8 cellular contexts compared by ENCODE assay signal in genomic region chr10:113093188-113094113, GRCh38.
DNase-seq lines count a peak whose midpoint lies in the region; ATAC-seq and TF ChIP-seq lines count a peak whose summit lies in the region.

No MANE protein-coding gene starts in this region.

- H3K9me3 Mint-ChIP-seq in activated naive CD8-positive, alpha-beta T cell treated with anti-CD3 and anti-CD28 coated beads, Interleukin-2, amount 10 ng/mL, durations not matched to agents 7 days and 5 days, result peaks cover 20% of the 10 kb centered on the region

- no peak for TF ChIP-seq POLR2A in upper lobe of left lung (IDR thresholded peaks at IDR 0.05)

- H3K27me3 ChIP-seq in mucosa of rectum (ENCODE audit: control insufficient read depth in 2 of 2, insufficient read depth in 2 of 2, low read length in 2 of 2) (no peaks in the 10 kb centered on the region), upper lobe of left lung (no peaks in the 10 kb centered on the region)

- peaks cover 17% of the 10 kb centered on the region for H3K4me1 Mint-ChIP-seq in activated naive CD8-positive, alpha-beta T cell treated with anti-CD3 and anti-CD28 coated beads, Interleukin-2, amount 10 ng/mL, durations not matched to agents 7 days and 5 days

- peaks cover 21% of the 10 kb centered on the region for H3K36me3 Mint-ChIP-seq in activated naive CD8-positive, alpha-beta T cell treated with anti-CD3 and anti-CD28 coated beads, Interleukin-2, amount 10 ng/mL, durations not matched to agents 7 days and 5 days

- TF ChIP-seq EP300 in upper lobe of left lung (IDR thresholded peaks at IDR 0.05), result no peak

- H3K4me3 Mint-ChIP-seq in activated naive CD8-positive, alpha-beta T cell treated with anti-CD3 and anti-CD28 coated beads, Interleukin-2, amount 10 ng/mL, durations not matched to agents 7 days and 5 days, result peak overlapping the region; percentile 33

- peaks cover 7% of the 10 kb centered on the region for H3K27me3 Mint-ChIP-seq in activated naive CD8-positive, alpha-beta T cell treated with anti-CD3 and anti-CD28 coated beads, Interleukin-2, amount 10 ng/mL, durations not matched to agents 7 days and 5 days

- H3K27ac Mint-ChIP-seq in activated naive CD8-positive, alpha-beta T cell treated with anti-CD3 and anti-CD28 coated beads, Interleukin-2, amount 10 ng/mL, durations not matched to agents 7 days and 5 days, result peak overlapping the region; percentile 67

- DNase-seq in GM12865 (ENCODE audit: low read depth) (peak; percentile 23), foreskin melanocyte (no peak), upper lobe of left lung (no peak), 8988T (no peak)
- no peak for DNase-seq in activated naive CD8-positive, alpha-beta T cell treated with anti-CD3 and anti-CD28 coated beads, Interleukin-2, amount 10 ng/mL, durations not matched to agents 7 days and 5 days
- DNase-seq in stimulated activated CD4-positive, alpha-beta T cell treated with anti-CD3 and anti-CD28 coated beads, Interleukin-1b, Interleukin-23, amount 100 ng/mL, for 48 hours, result no peak

- TF ChIP-seq CTCF in GM12865 (IDR thresholded peaks at IDR 0.05; ENCODE audit: insufficient read depth, low read depth, low read length, missing control alignments), result no peak
- no peak for TF ChIP-seq CTCF in upper lobe of left lung (IDR thresholded peaks at IDR 0.05)

- peak overlapping the region; percentile 79 to 92 for H3K27ac ChIP-seq in mucosa of rectum (ENCODE audit: low read depth in 2 of 2, low read length in 2 of 2)
- H3K27ac ChIP-seq in upper lobe of left lung, result peak overlapping the region in 2 of 4 donors; percentile 32 to 44

- WGBS in upper lobe of left lung, 2 donors, result 48 to 66% methylated on average over 10 of the region's 10 CpGs

- peak overlapping the region in 1 of 2 donors; percentile 24 for H3K9ac ChIP-seq in mucosa of rectum (ENCODE audit: low read depth in 1 of 2, low read length in 2 of 2)

- H3K4me3 ChIP-seq in GM12865 (ENCODE audit: low read depth, low read length) (no peak overlapping the region), mucosa of rectum (ENCODE audit: low read length in 2 of 2) (peak overlapping the region in 1 of 2 donors; percentile 46), upper lobe of left lung (no peak overlapping the region)

- POLR2A ChIA-PET in activated naive CD8-positive, alpha-beta T cell treated with anti-CD3 and anti-CD28 coated beads, Interleukin-2, amount 10 ng/mL, durations not matched to agents 7 days and 5 days (lab: Charles Lee), result no interaction called here

- peaks cover 0 to 8% of the 10 kb centered on the region in 2 donors for H3K36me3 ChIP-seq in mucosa of rectum (ENCODE audit: control insufficient read depth in 2 of 2, insufficient read depth in 2 of 2, low read length in 2 of 2)
- peaks cover 0 to 4% (median 0%) of the 10 kb centered on the region in 4 donors for H3K36me3 ChIP-seq in upper lobe of left lung

- no peaks in the 10 kb centered on the region for H3K9me3 ChIP-seq in mucosa of rectum (ENCODE audit: control insufficient read depth in 2 of 2, low read length in 2 of 2)
- no peaks in the 10 kb centered on the region for H3K9me3 ChIP-seq in upper lobe of left lung

- H3K4me1 ChIP-seq in mucosa of rectum (ENCODE audit: control insufficient read depth in 2 of 2, insufficient read depth in 2 of 2, low read length in 2 of 2) (peaks cover 23 to 46% of the 10 kb centered on the region in 2 donors), upper lobe of left lung (peaks cover 16 to 32% (median 24%) of the 10 kb centered on the region in 4 donors)

- ATAC-seq in HG03135 (IDR thresholded peaks at IDR 0.05; ENCODE audit: unreplicated experiment) (peak; percentile 50), upper lobe of left lung (ENCODE audit: low FRiP score in 2 of 2) (no peak)
- ATAC-seq in activated naive CD8-positive, alpha-beta T cell treated with anti-CD3 and anti-CD28 coated beads, Interleukin-2, amount 10 ng/mL, durations not matched to agents 7 days and 5 days (ENCODE audit: low read depth), result no peak
